22 cellular contexts compared by ENCODE assay signal in the genomic region with DNA sequence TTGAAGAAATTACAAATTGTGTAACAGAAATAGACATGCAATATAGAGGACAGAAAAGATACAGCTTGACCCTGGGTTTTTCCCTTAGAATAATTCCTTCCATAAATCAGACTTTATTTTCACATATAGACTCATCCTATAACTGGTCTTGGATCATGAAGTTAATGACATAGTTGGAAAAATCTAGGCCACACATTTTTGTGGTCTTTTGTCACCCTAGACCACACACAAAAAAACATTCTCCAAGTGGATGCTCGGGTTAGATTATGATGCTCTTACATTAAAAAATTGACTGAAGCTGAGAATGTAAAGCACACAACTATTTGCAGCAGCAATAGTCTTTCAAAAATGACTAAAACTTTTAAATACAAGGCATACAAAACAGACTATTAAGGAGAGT. TPM values are rescaled to one million over a fixed set of nuclear protein-coding genes. Genes with fewer than 3 reads are reported as not detected.
"Had no signal": no experiment of that assay in that cellular context is flagged by ENCODE, and none has a peak within 500 bp of the region (broad histone marks: within the 10 kb centered on the region; RNA-seq: fewer than 3 reads in every experiment).

No MANE protein-coding gene starts in this region.

- H3K9me3 ChIP-seq: colonic mucosa, psoas muscle, right lobe of liver had no signal

- H3K4me3 ChIP-seq: colonic mucosa, psoas muscle, right lobe of liver had no signal

- ATAC-seq: activated CD8-positive, alpha-beta T cell treated with anti-CD3 and anti-CD28 coated beads, Interleukin-2, amount 10 ng/mL, durations not matched to agents 7 days and 5 days; esophagus mucosa; psoas muscle; stimulated activated naive CD8-positive, alpha-beta T cell treated with anti-CD3 and anti-CD28 coated beads, Interleukin-15, amount 100 ng/mL, for 72 hours had no signal

- H3K27ac ChIP-seq: colonic mucosa, psoas muscle, right lobe of liver had no signal

- DNase-seq: activated B cell treated with CpG ODN at 0.5 μM for 24 hours; activated CD4-positive, alpha-beta T cell treated with anti-CD3 and anti-CD28 coated beads, Interleukin-2, amount 10 ng/mL, durations not matched to agents 24 days and 14 days; activated CD8-positive, alpha-beta memory T cell treated with anti-CD3 and anti-CD28 coated beads, Interleukin-2, amount 50 U/mL, for 4 hours; activated CD8-positive, alpha-beta T cell treated with anti-CD3 and anti-CD28 coated beads, Interleukin-2, amount 10 ng/mL, durations not matched to agents 7 days and 5 days; activated gamma-delta T cell treated with Interleukin-2 at 50 U/mL for 16 hours; amygdala; colonic mucosa; hypothalamus; nephron progenitor cell; occipital lobe; psoas muscle; right lobe of liver; stimulated activated CD4-positive, alpha-beta T cell treated with anti-CD3 and anti-CD28 coated beads, Interleukin-1b, Interleukin-23, amount 100 ng/mL, for 48 hours; stimulated activated naive CD8-positive, alpha-beta T cell treated with anti-CD3 and anti-CD28 coated beads, Interleukin-15, amount 100 ng/mL, for 72 hours had no signal

- H3K4me1 ChIP-seq: psoas muscle, right lobe of liver had no signal

- H3K36me3 ChIP-seq: colonic mucosa, right lobe of liver had no signal

- H3K27me3 ChIP-seq: colonic mucosa, right lobe of liver had no signal

RNA-seq across cellular contexts. Expression of gene PLA2G4D, which starts 7.5 kb away (rescaled TPM):
- total RNA-seq: activated B cell treated with CpG ODN at 0.5 μM for 24 hours; activated CD4-positive, alpha-beta T cell treated with anti-CD3 and anti-CD28 coated beads, Interleukin-2, amount 10 ng/mL, durations not matched to agents 24 days and 14 days; activated CD8-positive, alpha-beta T cell treated with anti-CD3 and anti-CD28 coated beads, Interleukin-2, amount 10 ng/mL, durations not matched to agents 7 days and 5 days; fibroblast of villous mesenchyme; glomerular endothelial cell; kidney epithelial cell; liver; mesenteric fat pad; occipital lobe; psoas muscle; right lobe of liver; T-helper 2 cell treated with Interferon-gamma antibody and Interleukin-4, amounts not matched to agents 100 ng/mL and 5 ng/mL, for 36 hours; temporal lobe had no signal
- polyA plus RNA-seq: liver, psoas muscle had no signal

RNA-seq across cellular contexts. Expression of gene PLA2G4F, which starts 54.6 kb away (rescaled TPM):
- total RNA-seq: activated B cell treated with CpG ODN at 0.5 μM for 24 hours; activated CD4-positive, alpha-beta T cell treated with anti-CD3 and anti-CD28 coated beads, Interleukin-2, amount 10 ng/mL, durations not matched to agents 24 days and 14 days; activated CD8-positive, alpha-beta T cell treated with anti-CD3 and anti-CD28 coated beads, Interleukin-2, amount 10 ng/mL, durations not matched to agents 7 days and 5 days; fibroblast of villous mesenchyme; glomerular endothelial cell; liver; mesenteric fat pad; occipital lobe; right lobe of liver; T-helper 2 cell treated with Interferon-gamma antibody and Interleukin-4, amounts not matched to agents 100 ng/mL and 5 ng/mL, for 36 hours; temporal lobe had no signal
- polyA plus RNA-seq: liver had no signal
